16 cellular contexts compared by ENCODE assay signal in the genomic region with DNA sequence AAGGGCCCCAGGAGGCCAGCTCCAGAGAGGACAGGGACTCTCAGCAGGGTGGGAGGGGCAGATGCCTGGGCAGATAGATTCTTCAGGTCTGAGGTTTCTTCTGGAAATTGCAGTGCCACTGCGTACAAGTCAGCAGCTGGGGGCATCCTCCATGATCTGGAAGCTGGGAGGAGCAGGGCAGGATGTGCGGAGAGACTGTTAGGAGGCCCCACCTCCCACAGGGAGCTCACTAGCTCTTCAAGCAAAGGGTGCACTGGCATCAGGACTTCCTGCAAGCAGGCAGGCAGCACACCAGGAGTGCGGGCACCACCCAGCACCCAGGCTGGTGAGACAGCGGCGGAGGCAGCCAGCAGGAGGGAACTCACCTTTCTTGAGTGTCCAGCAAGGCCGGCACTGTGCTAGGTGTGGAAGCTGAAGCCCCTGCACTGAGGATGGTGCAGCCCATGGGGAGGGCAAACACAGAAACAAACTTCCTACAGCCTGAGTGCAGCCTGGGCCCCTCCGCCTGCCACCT.
A peak's percentile ranks its signal among the peaks of the same experiment; 100 is the strongest.
DNase-seq lines count a peak whose midpoint lies in the region; ATAC-seq and TF ChIP-seq lines count a peak whose summit lies in the region.
"Had no signal": no experiment of that assay in that cellular context is flagged by ENCODE, and none has a peak within 500 bp of the region (broad histone marks: within the 10 kb centered on the region; RNA-seq: fewer than 3 reads in every experiment).

No MANE protein-coding gene starts in this region.

- peaks cover 19 to 43% (median 31%) of the 10 kb centered on the region in 4 donors for H3K4me1 ChIP-seq in esophagus muscularis mucosa

- no peak for ATAC-seq in activated CD8-positive, alpha-beta memory T cell treated with anti-CD3 and anti-CD28 coated beads, Interleukin-2, amount 10 ng/mL, durations not matched to agents 7 days and 5 days
- ATAC-seq in stimulated activated memory B cell treated with anti-CD40 and anti-IgM and Interleukin-4, amounts not matched to agents 10 μg/mL and 1 μg/mL and 100 μg/mL, for 72 hours, result no peak
- ATAC-seq in GM21447 (IDR thresholded peaks at IDR 0.05; ENCODE audit: unreplicated experiment), result no peak
- ATAC-seq: pancreas had no signal

- H3K9me3 Mint-ChIP-seq in activated CD8-positive, alpha-beta memory T cell treated with anti-CD3 and anti-CD28 coated beads, Interleukin-2, amount 10 ng/mL, durations not matched to agents 7 days and 5 days (ENCODE audit: low read depth), result no peaks in the 10 kb centered on the region
- peaks cover 4% of the 10 kb centered on the region for H3K9me3 Mint-ChIP-seq in stimulated activated memory B cell treated with anti-CD40 and anti-IgM and Interleukin-4, amounts not matched to agents 10 μg/mL and 1 μg/mL and 100 μg/mL, for 72 hours
- H3K9me3 Mint-ChIP-seq: HFFc6 had no signal

- no peak overlapping the region for H3K4me3 ChIP-seq in esophagus muscularis mucosa
- H3K4me3 ChIP-seq: MG63, pancreas, tibial nerve had no signal

- TF ChIP-seq EP300 in esophagus muscularis mucosa (IDR thresholded peaks at IDR 0.05), result no peak

- TF ChIP-seq POLR2A in esophagus muscularis mucosa (IDR thresholded peaks at IDR 0.05; ENCODE audit: low read depth), result no peak

- no peaks in the 10 kb centered on the region for H3K27me3 ChIP-seq in esophagus muscularis mucosa
- H3K27me3 ChIP-seq: MG63, pancreas, tibial nerve had no signal

- 91% methylated on average over 6 of the region's 7 CpGs for WGBS in esophagus muscularis mucosa

- no peaks in the 10 kb centered on the region for H3K36me3 ChIP-seq in esophagus muscularis mucosa
- H3K36me3 ChIP-seq: MG63, pancreas, tibial nerve had no signal

- CTCF ChIA-PET in activated CD8-positive, alpha-beta memory T cell treated with anti-CD3 and anti-CD28 coated beads, Interleukin-2, amount 10 ng/mL, durations not matched to agents 7 days and 5 days (lab: Charles Lee), result interaction anchor here (1.6 kb wide), 1 partner anchor 21 kb away, joined by 3 read pairs; no protein-coding TSS in a partner anchor

- peaks cover 36% of the 10 kb centered on the region for H3K4me1 Mint-ChIP-seq in activated CD8-positive, alpha-beta memory T cell treated with anti-CD3 and anti-CD28 coated beads, Interleukin-2, amount 10 ng/mL, durations not matched to agents 7 days and 5 days
- H3K4me1 Mint-ChIP-seq in stimulated activated memory B cell treated with anti-CD40 and anti-IgM and Interleukin-4, amounts not matched to agents 10 μg/mL and 1 μg/mL and 100 μg/mL, for 72 hours, result peaks cover 87% of the 10 kb centered on the region

- no peaks in the 10 kb centered on the region for H3K9me3 ChIP-seq in esophagus muscularis mucosa
- H3K9me3 ChIP-seq: MG63, pancreas, tibial nerve had no signal

- no peak overlapping the region for H3K4me3 Mint-ChIP-seq in activated CD8-positive, alpha-beta memory T cell treated with anti-CD3 and anti-CD28 coated beads, Interleukin-2, amount 10 ng/mL, durations not matched to agents 7 days and 5 days
- no peak overlapping the region for H3K4me3 Mint-ChIP-seq in stimulated activated memory B cell treated with anti-CD40 and anti-IgM and Interleukin-4, amounts not matched to agents 10 μg/mL and 1 μg/mL and 100 μg/mL, for 72 hours
- H3K4me3 Mint-ChIP-seq: HFFc6 had no signal

- peak; percentile 31 for DNase-seq in activated CD8-positive, alpha-beta memory T cell treated with anti-CD3 and anti-CD28 coated beads, Interleukin-2, amount 10 ng/mL, durations not matched to agents 7 days and 5 days
- no peak for DNase-seq in activated CD8-positive, alpha-beta memory T cell treated with anti-CD3 and anti-CD28 coated beads for 24 hours
- DNase-seq in NCI-H2196 treated with DMSO at 0.1 percent for 48 hours (lab: John Stamatoyannopoulos, UW; ENCODE audit: unreplicated experiment), result peak; percentile 66
- DNase-seq in esophagus muscularis mucosa (ENCODE audit: extremely low spot score), result no peak
- no peak for DNase-seq in dedifferentiated amniotic fluid mesenchymal stem cell (ENCODE audit: extremely low spot score)
- DNase-seq in caudate nucleus (lab: John Stamatoyannopoulos, UW), result no peak
- DNase-seq: activated CD4-positive, alpha-beta T cell treated with anti-CD3 and anti-CD28 coated beads for 4 hours; activated effector memory CD4-positive, alpha-beta T cell treated with anti-CD3 and anti-CD28 coated beads, Interleukin-2, amount 50 U/mL, for 16 hours; DMS 273 treated with DMSO at 0.1 percent for 48 hours; HFFc6; mesenchymal stem cell; MG63 had no signal

- TF ChIP-seq CTCF in esophagus muscularis mucosa (IDR thresholded peaks at IDR 0.05), result no peak

- intact Hi-C loops in esophagus muscularis mucosa (cut with DNase I), result loop anchor here (5.0 kb wide), 1 partner anchor 91 kb away; no protein-coding TSS in a partner anchor

- H3K27ac Mint-ChIP-seq in activated CD8-positive, alpha-beta memory T cell treated with anti-CD3 and anti-CD28 coated beads, Interleukin-2, amount 10 ng/mL, durations not matched to agents 7 days and 5 days, result no peak overlapping the region
- peak overlapping the region; percentile 89 for H3K27ac Mint-ChIP-seq in stimulated activated memory B cell treated with anti-CD40 and anti-IgM and Interleukin-4, amounts not matched to agents 10 μg/mL and 1 μg/mL and 100 μg/mL, for 72 hours
- H3K27ac Mint-ChIP-seq: HFFc6 had no signal

- no peaks in the 10 kb centered on the region for H3K36me3 Mint-ChIP-seq in activated CD8-positive, alpha-beta memory T cell treated with anti-CD3 and anti-CD28 coated beads, Interleukin-2, amount 10 ng/mL, durations not matched to agents 7 days and 5 days
- H3K36me3 Mint-ChIP-seq in stimulated activated memory B cell treated with anti-CD40 and anti-IgM and Interleukin-4, amounts not matched to agents 10 μg/mL and 1 μg/mL and 100 μg/mL, for 72 hours, result no peaks in the 10 kb centered on the region

- H3K27ac ChIP-seq in esophagus muscularis mucosa (replicated peaks in 1 of 4) (peak overlapping the region in 3 of 4 donors; percentile 79 to 83 (median 80)), caudate nucleus (ENCODE audit: low read depth, low read length) (no peak overlapping the region)
- H3K27ac ChIP-seq: pancreas, tibial nerve had no signal

- peaks cover 9% of the 10 kb centered on the region for H3K27me3 Mint-ChIP-seq in activated CD8-positive, alpha-beta memory T cell treated with anti-CD3 and anti-CD28 coated beads, Interleukin-2, amount 10 ng/mL, durations not matched to agents 7 days and 5 days
- no peaks in the 10 kb centered on the region for H3K27me3 Mint-ChIP-seq in stimulated activated memory B cell treated with anti-CD40 and anti-IgM and Interleukin-4, amounts not matched to agents 10 μg/mL and 1 μg/mL and 100 μg/mL, for 72 hours

Comparison
In these comparisons a context has a peak if more than half of its experiments do, and no peak if none do; other contexts are left out.
1. DNase-seq: peak in activated CD8-positive, alpha-beta memory T cell treated with anti-CD3 and anti-CD28 coated beads, Interleukin-2, amount 10 ng/mL, durations not matched to agents 7 days and 5 days (single experiment) and NCI-H2196 treated with DMSO at 0.1 percent for 48 hours (single experiment); none in activated CD8-positive, alpha-beta memory T cell treated with anti-CD3 and anti-CD28 coated beads for 24 hours (single experiment), esophagus muscularis mucosa (single experiment), dedifferentiated amniotic fluid mesenchymal stem cell (single experiment) and caudate nucleus (0 of 61).